In the genomic region with DNA sequence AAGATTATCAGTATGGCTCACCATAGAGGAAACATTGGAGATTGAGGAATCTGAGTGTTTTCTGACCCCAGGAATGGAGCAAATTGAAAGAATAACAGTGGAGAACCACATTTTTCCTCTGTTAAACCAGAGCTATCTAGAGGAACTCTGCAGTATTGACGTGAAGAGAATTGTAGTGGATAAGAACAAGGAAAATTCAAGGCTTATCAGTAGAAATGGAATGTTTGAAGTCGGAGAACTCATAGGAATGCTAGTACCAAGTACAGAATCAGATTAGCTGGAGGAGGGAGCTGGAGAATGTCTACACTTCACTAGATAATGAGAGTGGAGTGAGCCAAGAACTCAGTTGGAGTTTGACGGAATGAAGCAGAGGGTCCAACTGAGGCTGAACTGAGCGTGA, we compare ENCODE assay signal across 22 cellular contexts. TPM values are rescaled to one million over a fixed set of nuclear protein-coding genes. Genes with fewer than 3 reads are reported as not detected.
DNase-seq lines count a peak whose midpoint lies in the region; ATAC-seq, FAIRE-seq and TF ChIP-seq lines count a peak whose summit lies in the region.
"Had no signal": no experiment of that assay in that cellular context is flagged by ENCODE, and none has a peak within 500 bp of the region (broad histone marks: within the 10 kb centered on the region; RNA-seq: fewer than 3 reads in every experiment).

No MANE protein-coding gene starts in this region.

- no peak overlapping the region for H3K4me3 ChIP-seq in right cardiac atrium (ENCODE audit: low read length)
- H3K4me3 ChIP-seq in heart right ventricle: no peak overlapping the region
- H3K4me3 ChIP-seq in endothelial cell of umbilical vein (replicated peaks in 1 of 3; ENCODE audit: insufficient read depth in 1 of 3, low read depth in 1 of 3, low read length in 3 of 3): no peak overlapping the region
- H3K4me3 ChIP-seq: GM12878 had no signal

- dilution Hi-C loops in endothelial cell of umbilical vein (cut with MboI; ENCODE audit: extremely low pct_ligation_motif_present, low sequenced_read_pairs): no loop called here

- H3K4me3 Mint-ChIP-seq in nephron: no peak overlapping the region
- no peak overlapping the region for H3K4me3 Mint-ChIP-seq in stimulated activated effector memory CD8-positive, alpha-beta T cell treated with anti-CD3 and anti-CD28 coated beads, Interleukin-12 subunit alpha, Interleukin-12 subunit beta, amount 100 ng/mL, for 72 hours
- H3K4me3 Mint-ChIP-seq: CD4-positive, CD25-positive, alpha-beta regulatory T cell; IgD-negative memory B cell had no signal

- no peaks in the 10 kb centered on the region for H3K9me1 ChIP-seq in endothelial cell of umbilical vein (replicated peaks; ENCODE audit: control insufficient read depth, extremely low read depth, insufficient read depth, low read length)

- H3K27me3 Mint-ChIP-seq in nephron (ENCODE audit: low read depth): no peaks in the 10 kb centered on the region
- H3K27me3 Mint-ChIP-seq: CD4-positive, CD25-positive, alpha-beta regulatory T cell; IgD-negative memory B cell had no signal

- CTCF ChIA-PET in endothelial cell of umbilical vein (lab: Charles Lee): interaction anchor here (0.7 kb wide), 1 partner anchor 24 kb away, joined by 4 read pairs; no protein-coding TSS in a partner anchor

- no peak overlapping the region for H3K4me2 ChIP-seq in endothelial cell of umbilical vein (ENCODE audit: insufficient read depth, low read length)

- ATAC-seq in right cardiac atrium: peak; percentile 33 to 75
- no peak for ATAC-seq in heart right ventricle
- ATAC-seq in stimulated activated effector memory CD8-positive, alpha-beta T cell treated with anti-CD3 and anti-CD28 coated beads, Interleukin-12 subunit alpha, Interleukin-12 subunit beta, amount 100 ng/mL, for 72 hours: no peak
- ATAC-seq: GM12878, PC-3 had no signal

- 53% methylated on average over 4 of the region's 4 CpGs for WGBS in right cardiac atrium
- 50 to 62% methylated on average over 4 of the region's 4 CpGs for WGBS in heart right ventricle, 2 donors

- TF ChIP-seq CTCF in heart right ventricle (IDR thresholded peaks at IDR 0.05) (no peak), endothelial cell of umbilical vein (IDR thresholded peaks at IDR 0.05; ENCODE audit: extremely low read depth in 1 of 2, insufficient read depth in 1 of 2, low read depth in 1 of 2, low read length in 2 of 2) (no peak), nephron (IDR thresholded peaks at IDR 0.05; ENCODE audit: unreplicated experiment in 3 of 3) (no peak)

- no peaks in the 10 kb centered on the region for H3K27me3 ChIP-seq in right cardiac atrium (ENCODE audit: control insufficient read depth, insufficient read depth)
- H3K27me3 ChIP-seq in heart right ventricle: no peaks in the 10 kb centered on the region
- no peaks in the 10 kb centered on the region for H3K27me3 ChIP-seq in endothelial cell of umbilical vein (ENCODE audit: control insufficient read depth in 2 of 2, insufficient read depth in 2 of 2, low read length in 2 of 2)
- H3K27me3 ChIP-seq: BE2C had no signal

- no peaks in the 10 kb centered on the region for H3K79me2 ChIP-seq in endothelial cell of umbilical vein (ENCODE audit: control insufficient read depth, insufficient read depth, low read length)

- H3K4me1 ChIP-seq in right cardiac atrium (ENCODE audit: control insufficient read depth, insufficient read depth, low read length) (no peaks in the 10 kb centered on the region), heart right ventricle (no peaks in the 10 kb centered on the region), endothelial cell of umbilical vein (ENCODE audit: control insufficient read depth, extremely low read depth, insufficient read depth, low read length) (peaks cover 8% of the 10 kb centered on the region)
- H3K4me1 ChIP-seq: BE2C had no signal

- H3K27ac ChIP-seq in right cardiac atrium (ENCODE audit: low read length): no peak overlapping the region
- H3K27ac ChIP-seq in heart right ventricle: no peak overlapping the region
- no peak overlapping the region for H3K27ac ChIP-seq in endothelial cell of umbilical vein (ENCODE audit: insufficient read depth, low read depth, low read length)

- POLR2A ChIA-PET in endothelial cell of umbilical vein (lab: Charles Lee): no interaction called here

- H3K4me1 Mint-ChIP-seq in nephron: peaks cover 38% of the 10 kb centered on the region
- H3K4me1 Mint-ChIP-seq in stimulated activated effector memory CD8-positive, alpha-beta T cell treated with anti-CD3 and anti-CD28 coated beads, Interleukin-12 subunit alpha, Interleukin-12 subunit beta, amount 100 ng/mL, for 72 hours: no peaks in the 10 kb centered on the region
- H3K4me1 Mint-ChIP-seq: CD4-positive, CD25-positive, alpha-beta regulatory T cell; IgD-negative memory B cell had no signal

- H3K9ac ChIP-seq in endothelial cell of umbilical vein (replicated peaks; ENCODE audit: extremely low read depth, insufficient read depth, low read length): no peak overlapping the region

- H3K27ac Mint-ChIP-seq in nephron: peak overlapping the region; percentile 4 to 59 (median 17)
- H3K27ac Mint-ChIP-seq in stimulated activated effector memory CD8-positive, alpha-beta T cell treated with anti-CD3 and anti-CD28 coated beads, Interleukin-12 subunit alpha, Interleukin-12 subunit beta, amount 100 ng/mL, for 72 hours: no peak overlapping the region
- H3K27ac Mint-ChIP-seq: CD4-positive, CD25-positive, alpha-beta regulatory T cell; IgD-negative memory B cell had no signal

- H3K9me3 Mint-ChIP-seq in nephron: no peaks in the 10 kb centered on the region
- H3K9me3 Mint-ChIP-seq in stimulated activated effector memory CD8-positive, alpha-beta T cell treated with anti-CD3 and anti-CD28 coated beads, Interleukin-12 subunit alpha, Interleukin-12 subunit beta, amount 100 ng/mL, for 72 hours: peaks cover 6% of the 10 kb centered on the region
- H3K9me3 Mint-ChIP-seq: IgD-negative memory B cell had no signal

- no peak for TF ChIP-seq POLR2A in endothelial cell of umbilical vein (IDR thresholded peaks at IDR 0.05; ENCODE audit: low read depth, low read length)

- DNase-seq in right cardiac atrium (no peak), heart right ventricle (no peak), endothelial cell of umbilical vein (ENCODE audit: low read depth, low spot score) (peak; percentile 8), germinal center (ENCODE audit: low spot score) (no peak), hepatic stellate cell (ENCODE audit: low spot score) (no peak)
- DNase-seq in stimulated activated effector memory CD8-positive, alpha-beta T cell treated with anti-CD3 and anti-CD28 coated beads, Interleukin-12 subunit alpha, Interleukin-12 subunit beta, amount 100 ng/mL, for 72 hours (ENCODE audit: low spot score in 2 of 2): no peak
- DNase-seq: BE2C; CD4-positive, CD25-positive, alpha-beta regulatory T cell; EL; Karpas-422; NCI-H1417 treated with DMSO at 0.1 percent for 48 hours; NCI-H187 treated with DMSO at 0.1 percent for 48 hours; NCI-H2227 treated with DMSO at 0.1 percent for 48 hours; NCI-H524; PC-3; RPMI8226 had no signal

- H3K9me3 ChIP-seq in right cardiac atrium (ENCODE audit: control insufficient read depth, low read length) (no peaks in the 10 kb centered on the region), heart right ventricle (no peaks in the 10 kb centered on the region), endothelial cell of umbilical vein (replicated peaks; ENCODE audit: control insufficient read depth, insufficient read depth, low read length) (no peaks in the 10 kb centered on the region)
- H3K9me3 ChIP-seq: BE2C had no signal

- no peaks in the 10 kb centered on the region for H3K36me3 ChIP-seq in heart right ventricle
- H3K36me3 ChIP-seq in endothelial cell of umbilical vein (ENCODE audit: control insufficient read depth in 2 of 2, extremely low read depth in 1 of 2, insufficient read depth in 2 of 2, low read length in 2 of 2): no peaks in the 10 kb centered on the region
- H3K36me3 ChIP-seq: BE2C had no signal

- BruUV-seq in endothelial cell of umbilical vein (replicated peaks; lab: Mats Ljungman, UMichigan): no TSS peak

- no peak for FAIRE-seq in endothelial cell of umbilical vein (lab: Jason Lieb, UNC)
- FAIRE-seq: A204.1, GM12878, H1, HTR-8/SVneo had no signal

- peaks cover 6% of the 10 kb centered on the region for H3K36me3 Mint-ChIP-seq in nephron (ENCODE audit: low read depth)
- H3K36me3 Mint-ChIP-seq in stimulated activated effector memory CD8-positive, alpha-beta T cell treated with anti-CD3 and anti-CD28 coated beads, Interleukin-12 subunit alpha, Interleukin-12 subunit beta, amount 100 ng/mL, for 72 hours: no peaks in the 10 kb centered on the region
- H3K36me3 Mint-ChIP-seq: CD4-positive, CD25-positive, alpha-beta regulatory T cell; IgD-negative memory B cell had no signal

- no peaks in the 10 kb centered on the region for H4K20me1 ChIP-seq in endothelial cell of umbilical vein (replicated peaks; ENCODE audit: control insufficient read depth, extremely low read depth, insufficient read depth, low read length)

- intact Hi-C loops in right cardiac atrium (cut with DNase I) (no loop called here), heart right ventricle (cut with DNase I) (no loop called here), endothelial cell of umbilical vein (cut with micrococcal nuclease) (no loop called here)

- H2AFZ ChIP-seq in endothelial cell of umbilical vein (ENCODE audit: low read depth, low read length): no peak overlapping the region

TF ChIP-seq in endothelial cell of umbilical vein, 7 proteins besides CTCF, POLR2A, EP300 and RAD21 (continues in another document):
- TF ChIP-seq EZH2 (IDR thresholded peaks at IDR 0.05; ENCODE audit: borderline replicate concordance, low read depth, low read length, severe bottlenecking): no peak
- no peak for TF ChIP-seq FOS (IDR thresholded peaks at IDR 0.05; ENCODE audit: borderline replicate concordance, insufficient read depth, low read length)
- TF ChIP-seq MYC (IDR thresholded peaks at IDR 0.05; ENCODE audit: low read depth, low read length): no peak
- TF ChIP-seq GATA2 (IDR thresholded peaks at IDR 0.05; ENCODE audit: insufficient read depth, insufficient read length, low read depth, low read length): no peak

RNA-seq across cellular contexts. Expression of gene SNCAIP, which starts 50.3 kb away (rescaled TPM):
- 1 to 10 TPM; 1.6 to 3.9 (median 2.4) TPM for total RNA-seq in right cardiac atrium
- 1.2 TPM for polyA plus RNA-seq in right cardiac atrium
- total RNA-seq in heart right ventricle: 1 to 10 TPM in 7 of 10 donors, under 1 TPM in 3; 0.70 to 2.5 (median 1.4) TPM
- 1 to 10 TPM in 1 of 2 donors, under 1 TPM in 1; 0.54 to 1.3 TPM for polyA plus RNA-seq in heart right ventricle
- 35.9 and 42.0 TPM in 2 replicates for total RNA-seq in endothelial cell of umbilical vein
- polyA plus RNA-seq in endothelial cell of umbilical vein: 12.0 and 13.1 TPM in 2 replicates
- polyA plus RNA-seq in endothelial cell of umbilical vein (2011; cell fraction: cytosol; rRNA removed): 11.0 and 12.7 TPM in 2 replicates
- 68.8 and 74.4 TPM in 2 replicates for polyA plus RNA-seq in endothelial cell of umbilical vein (2011; cell fraction: nucleus; rRNA removed)
- 1.0 and 2.6 TPM in 2 replicates for polyA plus RNA-seq in endothelial cell of umbilical vein (2012)
- polyA minus RNA-seq in endothelial cell of umbilical vein: 32.4 and 36.1 TPM in 2 replicates
- not detected for polyA minus RNA-seq in endothelial cell of umbilical vein (2011; cell fraction: cytosol; rRNA and poly(A)+ RNA removed)
- polyA minus RNA-seq in endothelial cell of umbilical vein (2011; cell fraction: nucleus; rRNA and poly(A)+ RNA removed): 69.7 and 76.6 TPM in 2 replicates
- total RNA-seq: CD4-positive, CD25-positive, alpha-beta regulatory T cell; PC-3 had no signal
- polyA plus RNA-seq: CD4-positive, CD25-positive, alpha-beta regulatory T cell; IgD-negative memory B cell had no signal

Comparison
In these comparisons a context has a peak if more than half of its experiments do, and no peak if none do; other contexts are left out.
1. ATAC-seq: peak in right cardiac atrium (2 of 2); none in heart right ventricle (0 of 8) and stimulated activated effector memory CD8-positive, alpha-beta T cell treated with anti-CD3 and anti-CD28 coated beads, Interleukin-12 subunit alpha, Interleukin-12 subunit beta, amount 100 ng/mL, for 72 hours (single experiment).